ENCODE assay signal across 23 cellular contexts in the genomic region with DNA sequence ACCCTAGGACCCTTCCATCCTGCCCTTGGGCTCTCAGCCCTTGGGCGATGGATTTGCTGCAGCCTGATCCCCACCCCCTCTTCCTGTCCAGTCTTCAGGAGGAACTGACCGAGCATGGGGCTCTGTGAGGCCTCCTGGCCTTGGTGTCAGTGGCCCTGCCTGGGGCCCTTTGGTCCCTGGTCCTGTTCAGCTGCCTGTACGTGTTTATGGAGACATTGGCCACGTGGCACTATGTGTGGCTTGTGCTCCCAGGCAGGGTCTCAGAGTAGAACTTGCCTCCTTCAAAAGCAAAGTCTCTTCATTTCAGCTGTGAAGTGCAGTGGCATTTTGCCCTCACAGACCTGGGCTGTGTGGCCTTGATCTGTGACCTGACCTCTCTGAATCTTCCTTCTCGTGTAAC. TPM values are rescaled to one million over a fixed set of nuclear protein-coding genes. Genes with fewer than 3 reads are reported as not detected.
"Had no signal": no experiment of that assay in that cellular context is flagged by ENCODE, and none has a peak within 500 bp of the region (broad histone marks: within the 10 kb centered on the region; RNA-seq: fewer than 3 reads in every experiment).

No MANE protein-coding gene starts in this region.

- H3K9me3 Mint-ChIP-seq: activated T-cell treated with anti-CD3 and anti-CD28 coated beads, Interleukin-2, amount 50 U/mL, for 4 hours; natural killer cell had no signal

- H3K36me3 Mint-ChIP-seq: activated naive CD4-positive, alpha-beta T cell treated with anti-CD3 and anti-CD28 coated beads, Interleukin-2, amount 50 U/mL, for 24 hours; natural killer cell had no signal

- H3K36me3 ChIP-seq: esophagus squamous epithelium, left ventricle myocardium inferior, thyroid gland, uterus had no signal

- ATAC-seq: activated T-cell treated with anti-CD3 and anti-CD28 coated beads, Interleukin-2, amount 50 U/mL, for 4 hours; body of pancreas; natural killer cell; right cardiac atrium; WTC11 had no signal

- H3K27ac ChIP-seq: body of pancreas, esophagus squamous epithelium, hepatocyte, left ventricle myocardium inferior, thyroid gland, uterus had no signal

- H3K4me3 ChIP-seq: body of pancreas, esophagus squamous epithelium, hepatocyte, left ventricle myocardium inferior, smooth muscle cell, thyroid gland, uterus had no signal

- H3K9me3 ChIP-seq: thyroid gland, uterus had no signal

- H3K4me1 ChIP-seq: body of pancreas had no signal

- H3K27me3 ChIP-seq: body of pancreas, hepatocyte, thyroid gland, uterus had no signal

- H3K4me3 Mint-ChIP-seq: activated naive CD4-positive, alpha-beta T cell treated with anti-CD3 and anti-CD28 coated beads, Interleukin-2, amount 50 U/mL, for 24 hours; activated T-cell treated with anti-CD3 and anti-CD28 coated beads, Interleukin-2, amount 50 U/mL, for 4 hours; natural killer cell; WTC11 had no signal

- DNase-seq: activated CD4-positive, alpha-beta T cell treated with anti-CD3 and anti-CD28 coated beads for 48 hours; activated effector memory CD4-positive, alpha-beta T cell treated with Interleukin-2 at 50 U/mL for 16 hours; activated T-cell treated with anti-CD3 and anti-CD28 coated beads, Interleukin-2, amount 50 U/mL, for 4 hours; amniotic stem cell; body of pancreas; effector CD8-positive, alpha-beta T cell; esophagus squamous epithelium; kidney; left ventricle myocardium inferior; mesenchymal stem cell; natural killer cell; T-helper 2 cell; thyroid gland had no signal

- H3K4me1 Mint-ChIP-seq: activated naive CD4-positive, alpha-beta T cell treated with anti-CD3 and anti-CD28 coated beads, Interleukin-2, amount 50 U/mL, for 24 hours; WTC11 had no signal

- H3K27ac Mint-ChIP-seq: activated naive CD4-positive, alpha-beta T cell treated with anti-CD3 and anti-CD28 coated beads, Interleukin-2, amount 50 U/mL, for 24 hours; natural killer cell; progenitor cell of endocrine pancreas; WTC11 had no signal

RNA-seq across cellular contexts. Expression of gene FCN2, which starts 11.1 kb away (rescaled TPM):
- total RNA-seq: activated T-cell treated with anti-CD3 and anti-CD28 coated beads, Interleukin-2, amount 50 U/mL, for 4 hours; body of pancreas; endothelial cell of umbilical vein; esophagus squamous epithelium; fibroblast of villous mesenchyme; glomerular endothelial cell; hepatocyte; left ventricle myocardium inferior; natural killer cell; progenitor cell of endocrine pancreas; right cardiac atrium; smooth muscle cell; WTC11 had no signal
- polyA plus RNA-seq: endothelial cell of umbilical vein, hepatocyte, smooth muscle cell had no signal

RNA-seq across cellular contexts. Expression of gene FCN1, which starts 26.0 kb away (rescaled TPM):
- total RNA-seq: activated T-cell treated with anti-CD3 and anti-CD28 coated beads, Interleukin-2, amount 50 U/mL, for 4 hours; body of pancreas; endothelial cell of umbilical vein; fibroblast of villous mesenchyme; glomerular endothelial cell; hepatocyte; progenitor cell of endocrine pancreas; smooth muscle cell; WTC11 had no signal
- polyA plus RNA-seq: endothelial cell of umbilical vein, hepatocyte had no signal
